Comparison of ENCODE assay signal across 34 cellular contexts in genomic region chr14:62778310-62778709, GRCh38.
"Had no signal": no experiment of that assay in that cellular context is flagged by ENCODE, and none has a peak within 500 bp of the region (broad histone marks: within the 10 kb centered on the region; RNA-seq: fewer than 3 reads in every experiment).

No MANE protein-coding gene starts in this region.

- H3K27ac ChIP-seq: body of pancreas, epithelial cell of prostate, esophagus squamous epithelium, heart right ventricle, WERI-Rb-1 had no signal

- H3K4me1 ChIP-seq: body of pancreas, esophagus squamous epithelium, heart right ventricle had no signal

- FAIRE-seq: colon, endometrium, endothelial cell of umbilical vein had no signal

- H3K27me3 Mint-ChIP-seq: activated B cell treated with CpG ODN at 0.5 μM for 24 hours; activated CD4-positive, alpha-beta memory T cell treated with anti-CD3 and anti-CD28 coated beads for 36 hours; activated naive CD8-positive, alpha-beta T cell; activated T-cell treated with anti-CD3 and anti-CD28 coated beads, Interleukin-2, amount 50 U/mL, for 24 hours; effector memory CD8-positive, alpha-beta T cell; T-helper 17 cell had no signal

- H3K27me3 ChIP-seq: body of pancreas, esophagus squamous epithelium, gastroesophageal sphincter, heart right ventricle had no signal

- DNase-seq: activated B cell treated with CpG ODN at 0.5 μM for 24 hours; activated CD4-positive, alpha-beta memory T cell treated with anti-CD3 and anti-CD28 coated beads for 36 hours; activated CD4-positive, alpha-beta T cell treated with anti-CD3 and anti-CD28 coated beads for 48 hours; activated CD8-positive, alpha-beta memory T cell treated with anti-CD3 and anti-CD28 coated beads, Interleukin-2, amount 50 U/mL, for 48 hours; activated CD8-positive, alpha-beta T cell treated with anti-CD3 and anti-CD28 coated beads, Interleukin-2, amount 10 ng/mL, durations not matched to agents 7 days and 5 days; activated gamma-delta T cell; activated naive CD4-positive, alpha-beta T cell; activated naive CD4-positive, alpha-beta T cell treated with anti-CD3 and anti-CD28 coated beads, Interleukin-2, amount 50 U/mL, for 16 hours; activated T-cell treated with anti-CD3 and anti-CD28 coated beads for 4 hours; activated T-cell treated with anti-CD3 and anti-CD28 coated beads, Interleukin-2, amount 50 U/mL, for 24 hours; activated T-cell treated with anti-CD3 and anti-CD28 coated beads, Interleukin-2, amount 50 U/mL, for 72 hours; amygdala; aorta; body of pancreas; caudate nucleus; cortex of kidney; dermis blood vessel endothelial cell; effector CD4-positive, alpha-beta T cell; effector memory CD8-positive, alpha-beta T cell; esophagus squamous epithelium; foreskin melanocyte; heart right ventricle; T-helper 1 cell; T-helper 17 cell; T1000; WERI-Rb-1 had no signal

- H3K36me3 ChIP-seq: esophagus squamous epithelium, gastroesophageal sphincter, heart right ventricle, WERI-Rb-1 had no signal

- H3K36me3 Mint-ChIP-seq: activated CD4-positive, alpha-beta memory T cell treated with anti-CD3 and anti-CD28 coated beads for 36 hours; activated naive CD8-positive, alpha-beta T cell had no signal

- H3K9me3 ChIP-seq: gastroesophageal sphincter had no signal

- H3K4me3 Mint-ChIP-seq: activated B cell treated with CpG ODN at 0.5 μM for 24 hours; activated CD4-positive, alpha-beta memory T cell treated with anti-CD3 and anti-CD28 coated beads for 36 hours; activated CD8-positive, alpha-beta T cell treated with anti-CD3 and anti-CD28 coated beads, Interleukin-2, amount 10 ng/mL, durations not matched to agents 7 days and 5 days; activated naive CD8-positive, alpha-beta T cell; activated T-cell treated with anti-CD3 and anti-CD28 coated beads, Interleukin-2, amount 50 U/mL, for 24 hours; activated T-cell treated with anti-CD3 and anti-CD28 coated beads, Interleukin-2, amount 50 U/mL, for 72 hours; effector memory CD8-positive, alpha-beta T cell; T-helper 17 cell; T-helper 2 cell treated with Interferon-gamma antibody and Interleukin-4, amounts not matched to agents 5 μg/mL and 100 μg/mL, for 36 hours had no signal

- H3K4me3 ChIP-seq: body of pancreas, esophagus squamous epithelium, gastroesophageal sphincter, heart right ventricle had no signal

- ATAC-seq: activated CD4-positive, CD25-positive, alpha-beta regulatory T cell treated with anti-CD3 and anti-CD28 coated beads, Interleukin-2, amount 50 U/mL, for 24 hours; activated CD8-positive, alpha-beta T cell treated with anti-CD3 and anti-CD28 coated beads, Interleukin-2, amount 10 ng/mL, durations not matched to agents 7 days and 5 days; activated T-cell treated with anti-CD3 and anti-CD28 coated beads, Interleukin-2, amount 50 U/mL, for 72 hours; body of pancreas; effector memory CD8-positive, alpha-beta T cell; gastroesophageal sphincter; heart right ventricle; T-helper 17 cell had no signal

- H3K27ac Mint-ChIP-seq: activated B cell treated with CpG ODN at 0.5 μM for 24 hours; activated CD4-positive, alpha-beta memory T cell treated with anti-CD3 and anti-CD28 coated beads for 36 hours; activated CD8-positive, alpha-beta T cell treated with anti-CD3 and anti-CD28 coated beads, Interleukin-2, amount 10 ng/mL, durations not matched to agents 7 days and 5 days; activated naive CD8-positive, alpha-beta T cell; activated T-cell treated with anti-CD3 and anti-CD28 coated beads, Interleukin-2, amount 50 U/mL, for 24 hours; activated T-cell treated with anti-CD3 and anti-CD28 coated beads, Interleukin-2, amount 50 U/mL, for 72 hours; effector memory CD8-positive, alpha-beta T cell; T-helper 17 cell; T-helper 2 cell treated with Interferon-gamma antibody and Interleukin-4, amounts not matched to agents 5 μg/mL and 100 μg/mL, for 36 hours had no signal

- H3K4me1 Mint-ChIP-seq: activated B cell treated with CpG ODN at 0.5 μM for 24 hours, T-helper 17 cell had no signal
